9 cellular contexts compared by ENCODE assay signal in the genomic region with DNA sequence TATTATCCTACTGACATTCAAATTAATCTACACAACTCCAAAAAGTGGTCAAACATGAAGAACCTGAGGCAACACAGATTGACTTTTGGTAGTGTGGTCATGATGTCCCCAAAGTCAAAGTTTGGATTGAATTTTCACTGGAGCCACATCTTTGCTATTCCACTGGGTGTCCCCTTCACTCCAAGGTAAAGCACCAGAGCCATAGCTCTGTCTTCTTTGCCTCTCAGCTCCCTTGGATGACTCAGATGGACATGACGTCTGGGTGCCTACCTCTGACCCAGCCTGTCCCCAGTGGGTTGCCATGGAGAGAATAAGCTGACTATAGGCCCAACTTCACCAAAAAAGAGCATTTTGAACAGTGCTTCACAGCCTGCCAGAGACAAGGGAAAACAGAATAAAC. TPM values are rescaled to one million over a fixed set of nuclear protein-coding genes. Genes with fewer than 3 reads are reported as not detected.
DNase-seq lines count a peak whose midpoint lies in the region; ATAC-seq and TF ChIP-seq lines count a peak whose summit lies in the region.
"Had no signal": no experiment of that assay in that cellular context is flagged by ENCODE, and none has a peak within 500 bp of the region (broad histone marks: within the 10 kb centered on the region; RNA-seq: fewer than 3 reads in every experiment).

No MANE protein-coding gene starts in this region.

- peaks cover 4 to 6% (median 5%) of the 10 kb centered on the region in 3 donors for H3K9me3 Mint-ChIP-seq in T-cell

- in situ Hi-C loops in astrocyte of the spinal cord (cut with HindIII; ENCODE audit: low sequenced_read_pairs): no loop called here

- POLR2A ChIA-PET in T-cell (lab: Charles Lee): no interaction called here

- H3K4me1 Mint-ChIP-seq in T-cell: no peaks in the 10 kb centered on the region

- H3K4me3 ChIP-seq in astrocyte of the spinal cord (ENCODE audit: low read depth, low read length): no peak overlapping the region

- CTCF ChIA-PET in T-cell (lab: Charles Lee): no interaction called here

- peak; percentile 10 for TF ChIP-seq CTCF in astrocyte of the spinal cord (IDR thresholded peaks at IDR 0.05; ENCODE audit: low read depth, low read length)

- no peak for ATAC-seq in T-cell (replicated peaks in 1 of 4)
- ATAC-seq in esophagus mucosa: no peak
- ATAC-seq in HG02884 (IDR thresholded peaks at IDR 0.05; ENCODE audit: unreplicated experiment): no peak
- no peak for ATAC-seq in GM21360 (IDR thresholded peaks at IDR 0.05; ENCODE audit: unreplicated experiment)

- H3K27ac Mint-ChIP-seq in T-cell: no peak overlapping the region

- DNase-seq in Daoy (ENCODE audit: low read depth) (peak; percentile 23), HT-29 (ENCODE audit: low spot score) (peak; percentile 31), astrocyte of the spinal cord (ENCODE audit: low read depth, low spot score) (no peak), kidney tubule cell (ENCODE audit: low spot score) (peak; percentile 41), T-cell (no peak)
- DNase-seq: activated effector memory CD4-positive, alpha-beta T cell treated with anti-CD3 and anti-CD28 coated beads, Interleukin-2, amount 50 U/mL, for 16 hours had no signal

- H3K27me3 Mint-ChIP-seq in T-cell: no peaks in the 10 kb centered on the region

- H3K36me3 Mint-ChIP-seq in T-cell: no peaks in the 10 kb centered on the region

- no peak overlapping the region for H3K4me3 Mint-ChIP-seq in T-cell

RNA-seq across cellular contexts. Expression of gene ARHGAP42, which starts 57.4 kb away (rescaled TPM):
- 6.7 and 6.9 TPM in 2 replicates for total RNA-seq in Daoy (2014; rRNA removed; shearing (Covaris generic))
- total RNA-seq in HT-29 (2014; rRNA removed; shearing (Covaris generic)): 4.5 and 4.8 TPM in 2 replicates
- total RNA-seq in T-cell: under 1 TPM; 0.13 to 0.82 (median 0.49) TPM
- 4.0 TPM for total RNA-seq in esophagus mucosa

Comparison
In these comparisons a context has a peak if more than half of its experiments do, and no peak if none do; other contexts are left out.
1. DNase-seq: peak in Daoy (single experiment), HT-29 (single experiment) and kidney tubule cell (single experiment); none in astrocyte of the spinal cord (single experiment) and T-cell (0 of 34).